In genomic region chr5:3199941-3200340, GRCh38 we compare ENCODE assay signal across 1 cellular context.
TF ChIP-seq lines count a peak whose summit lies in the region.

No MANE protein-coding gene starts in this region.

TF ChIP-seq in GM23338, 12 proteins besides CTCF, POLR2A, EP300 and RAD21 (continued from another document):
- no peak for TF ChIP-seq REST (IDR thresholded peaks at IDR 0.05; ENCODE audit: unreplicated experiment)
- TF ChIP-seq JUNB (IDR thresholded peaks at IDR 0.05; ENCODE audit: unreplicated experiment), result no peak
- no peak for TF ChIP-seq EZH2 (IDR thresholded peaks at IDR 0.05; ENCODE audit: low read depth, unreplicated experiment)
- TF ChIP-seq ZNF462 (CRISPR knock-in tag; IDR thresholded peaks at IDR 0.05), result no peak
